In genomic region chr1:3453203-3453761, GRCh38 we compare ENCODE assay signal across 9 cellular contexts. TPM values are rescaled to one million over a fixed set of nuclear protein-coding genes. Genes with fewer than 3 reads are reported as not detected.
DNase-seq lines count a peak whose midpoint lies in the region; ATAC-seq and TF ChIP-seq lines count a peak whose summit lies in the region.
"Had no signal": no experiment of that assay in that cellular context is flagged by ENCODE, and none has a peak within 500 bp of the region (broad histone marks: within the 10 kb centered on the region; RNA-seq: fewer than 3 reads in every experiment).

No MANE protein-coding gene starts in this region.

- H3K4me1 ChIP-seq in HAP-1 (peaks cover 5% of the 10 kb centered on the region; the same call in 1 of the 2 replicates), NT2/D1 (ENCODE audit: insufficient read depth, insufficient read length) (peaks cover 22% of the 10 kb centered on the region), esophagus squamous epithelium (peaks cover 27 to 56% (median 36%) of the 10 kb centered on the region in 3 donors)
- H3K4me1 ChIP-seq in naive thymus-derived CD4-positive, alpha-beta T cell (ENCODE audit: control insufficient read depth in 2 of 2, insufficient read depth in 2 of 2, low read length in 2 of 2) = peaks cover 9 to 11% of the 10 kb centered on the region in 2 donors

- CTCF ChIA-PET in naive thymus-derived CD4-positive, alpha-beta T cell (lab: Charles Lee) = interaction anchor here (0.6 to 2.4 kb wide), 16 partner anchors 9 to 440 kb away, joined by 3 to 39 read pairs (median 5); no protein-coding TSS in a partner anchor

- peak overlapping the region; percentile 83 for H3K9ac ChIP-seq in NT2/D1 (ENCODE audit: insufficient read length, low read depth)

- no peaks in the 10 kb centered on the region for H3K9me3 ChIP-seq in HAP-1
- H3K9me3 ChIP-seq in NT2/D1 (ENCODE audit: insufficient read depth, low read length) = no peaks in the 10 kb centered on the region
- H3K9me3 ChIP-seq in esophagus squamous epithelium = no peaks in the 10 kb centered on the region
- no peaks in the 10 kb centered on the region for H3K9me3 ChIP-seq in naive thymus-derived CD4-positive, alpha-beta T cell (ENCODE audit: control insufficient read depth in 2 of 3, low read length in 3 of 3)

- peaks cover 0 to 4% (median 0%) of the 10 kb centered on the region in 7 donors for H3K4me1 Mint-ChIP-seq in naive thymus-derived CD4-positive, alpha-beta T cell
- H3K4me1 Mint-ChIP-seq in stimulated activated memory B cell treated with anti-CD40 and anti-IgM and Interleukin-4, amounts not matched to agents 10 μg/mL and 1 μg/mL and 100 μg/mL, for 72 hours = peaks cover 6% of the 10 kb centered on the region

- DNase-seq in CD1c-positive myeloid dendritic cell (ENCODE audit: extremely low spot score) (peak; percentile 77), HAP-1 (ENCODE audit: low spot score in 2 of 2) (peak; percentile 49 to 88), NT2/D1 (ENCODE audit: low read depth, low spot score) (peak; percentile 47), esophagus squamous epithelium (lab: John Stamatoyannopoulos, UW) (no peak), NCI-H2107 treated with DMSO at 0.1 percent for 48 hours (lab: John Stamatoyannopoulos, UW; ENCODE audit: unreplicated experiment) (no peak)
- DNase-seq in activated T-cell treated with anti-CD3 and anti-CD28 coated beads, Interleukin-2, amount 50 U/mL, for 1 hour = peak; percentile 83
- peak; percentile 53 to 78 (median 67) for DNase-seq in naive thymus-derived CD4-positive, alpha-beta T cell

- intact Hi-C loops in esophagus squamous epithelium (cut with DNase I) = loop anchor here (5.0 kb wide), 1 partner anchor 169 kb away; no protein-coding TSS in a partner anchor
- intact Hi-C loops in naive thymus-derived CD4-positive, alpha-beta T cell (cut with micrococcal nuclease) = loop anchor here (1.0 kb wide), 4 partner anchors 30 to 271 kb away; no protein-coding TSS in a partner anchor

- peak overlapping the region in 9 of 10 donors; percentile 48 to 82 (median 69) for H3K4me3 Mint-ChIP-seq in naive thymus-derived CD4-positive, alpha-beta T cell
- peak overlapping the region; percentile 63 for H3K4me3 Mint-ChIP-seq in stimulated activated memory B cell treated with anti-CD40 and anti-IgM and Interleukin-4, amounts not matched to agents 10 μg/mL and 1 μg/mL and 100 μg/mL, for 72 hours

- POLR2A ChIA-PET in naive thymus-derived CD4-positive, alpha-beta T cell (lab: Charles Lee) = no interaction called here

- H3K36me3 ChIP-seq in HAP-1 (replicated peaks) (no peaks in the 10 kb centered on the region), NT2/D1 (ENCODE audit: insufficient read depth, insufficient read length, low read length) (no peaks in the 10 kb centered on the region), esophagus squamous epithelium (no peaks in the 10 kb centered on the region)
- H3K36me3 ChIP-seq in naive thymus-derived CD4-positive, alpha-beta T cell (ENCODE audit: control insufficient read depth in 2 of 3, insufficient read depth in 3 of 3, low read length in 3 of 3) = no peaks in the 10 kb centered on the region

- H3K36me3 Mint-ChIP-seq in naive thymus-derived CD4-positive, alpha-beta T cell = no peaks in the 10 kb centered on the region
- no peaks in the 10 kb centered on the region for H3K36me3 Mint-ChIP-seq in stimulated activated memory B cell treated with anti-CD40 and anti-IgM and Interleukin-4, amounts not matched to agents 10 μg/mL and 1 μg/mL and 100 μg/mL, for 72 hours

- no peak overlapping the region for H3K27ac Mint-ChIP-seq in naive thymus-derived CD4-positive, alpha-beta T cell
- peak overlapping the region; percentile 44 for H3K27ac Mint-ChIP-seq in stimulated activated memory B cell treated with anti-CD40 and anti-IgM and Interleukin-4, amounts not matched to agents 10 μg/mL and 1 μg/mL and 100 μg/mL, for 72 hours

- WGBS in esophagus squamous epithelium, 2 donors = 0% methylated on average over 3 of the region's 18 CpGs; no CpG with 5 or more reads in 1 of the 2 donors

- ATAC-seq in naive thymus-derived CD4-positive, alpha-beta T cell = peak; percentile 89
- ATAC-seq in stimulated activated memory B cell treated with anti-CD40 and anti-IgM and Interleukin-4, amounts not matched to agents 10 μg/mL and 1 μg/mL and 100 μg/mL, for 72 hours = peak; percentile 72

- H3K27ac ChIP-seq in esophagus squamous epithelium = peak overlapping the region in 3 of 4 donors; percentile 72 to 85 (median 82)
- no peak overlapping the region for H3K27ac ChIP-seq in naive thymus-derived CD4-positive, alpha-beta T cell (ENCODE audit: low read depth, low read length)
- H3K27ac ChIP-seq: SK-N-MC had no signal

- no peak for TF ChIP-seq POLR2A in esophagus squamous epithelium (IDR thresholded peaks at IDR 0.05)

- H3K4me3 ChIP-seq in HAP-1 = no peak overlapping the region
- no peak overlapping the region for H3K4me3 ChIP-seq in NT2/D1 (ENCODE audit: insufficient read length, low read depth)
- no peak overlapping the region for H3K4me3 ChIP-seq in esophagus squamous epithelium
- no peak overlapping the region for H3K4me3 ChIP-seq in naive thymus-derived CD4-positive, alpha-beta T cell (ENCODE audit: low read length)

- peaks cover 0 to 4% (median 0%) of the 10 kb centered on the region in 11 donors for H3K9me3 Mint-ChIP-seq in naive thymus-derived CD4-positive, alpha-beta T cell
- no peaks in the 10 kb centered on the region for H3K9me3 Mint-ChIP-seq in stimulated activated memory B cell treated with anti-CD40 and anti-IgM and Interleukin-4, amounts not matched to agents 10 μg/mL and 1 μg/mL and 100 μg/mL, for 72 hours

- peaks cover 5% of the 10 kb centered on the region; the same call in 1 of the 2 replicates for H3K27me3 ChIP-seq in HAP-1 (ENCODE audit: low read depth)
- H3K27me3 ChIP-seq in NT2/D1 (ENCODE audit: insufficient read depth, insufficient read length) = peaks cover 6% of the 10 kb centered on the region
- peaks cover 0 to 72% (median 2%) of the 10 kb centered on the region in 4 donors for H3K27me3 ChIP-seq in esophagus squamous epithelium
- peaks cover 0 to 11% of the 10 kb centered on the region in 2 donors for H3K27me3 ChIP-seq in naive thymus-derived CD4-positive, alpha-beta T cell (ENCODE audit: control insufficient read depth in 2 of 2, insufficient read depth in 2 of 2, low read length in 2 of 2)

- in situ Hi-C loops in HAP-1 (cut with MboI; ENCODE audit: low sequenced_read_pairs) = loop anchor here (5.0 kb wide), 1 partner anchor 169 kb away; no protein-coding TSS in a partner anchor

- H3K27me3 Mint-ChIP-seq in naive thymus-derived CD4-positive, alpha-beta T cell = peaks cover 6 to 24% (median 15%) of the 10 kb centered on the region in 5 donors
- H3K27me3 Mint-ChIP-seq in stimulated activated memory B cell treated with anti-CD40 and anti-IgM and Interleukin-4, amounts not matched to agents 10 μg/mL and 1 μg/mL and 100 μg/mL, for 72 hours = peaks cover 54% of the 10 kb centered on the region

- peak; percentile 89 to 98 (median 93) for TF ChIP-seq CTCF in esophagus squamous epithelium (IDR thresholded peaks at IDR 0.05)

RNA-seq across cellular contexts. Expression of gene ARHGEF16, which starts 1.2 kb away (rescaled TPM):
- 10 to 100 TPM in 3 of 4 donors, 1 to 10 TPM in 1; 8.4 to 24.6 (median 22.4) TPM for total RNA-seq in esophagus squamous epithelium
- total RNA-seq in naive thymus-derived CD4-positive, alpha-beta T cell = under 1 TPM in 1 of 5 experiments, not detected in 4; 0.16 TPM
- polyA plus RNA-seq in naive thymus-derived CD4-positive, alpha-beta T cell = not detected

Comparison
In these comparisons a context has a peak if more than half of its experiments do, and no peak if none do; other contexts are left out.
1. DNase-seq: peak in CD1c-positive myeloid dendritic cell (single experiment), HAP-1 (2 of 2), NT2/D1 (single experiment), activated T-cell treated with anti-CD3 and anti-CD28 coated beads, Interleukin-2, amount 50 U/mL, for 1 hour (single experiment) and naive thymus-derived CD4-positive, alpha-beta T cell (9 of 9); none in esophagus squamous epithelium (single experiment) and NCI-H2107 treated with DMSO at 0.1 percent for 48 hours (single experiment).
2. RNA of gene ARHGEF16, which starts 1.2 kb away (total RNA-seq): 8.4 to 24.6 TPM in esophagus squamous epithelium; 0.16 TPM in naive thymus-derived CD4-positive, alpha-beta T cell; every median in the first group is over 4 times any median in the second.